Comparison of ENCODE assay signal across 11 cellular contexts in genomic region chr9:93126151-93126781, GRCh38. TPM values are rescaled to one million over a fixed set of nuclear protein-coding genes. Genes with fewer than 3 reads are reported as not detected.
DNase-seq lines count a peak whose midpoint lies in the region; ATAC-seq and TF ChIP-seq lines count a peak whose summit lies in the region.
"Had no signal": no experiment of that assay in that cellular context is flagged by ENCODE, and none has a peak within 500 bp of the region (broad histone marks: within the 10 kb centered on the region; RNA-seq: fewer than 3 reads in every experiment).

No MANE protein-coding gene starts in this region.

- H3K4me3 ChIP-seq in lower lobe of right lung (no peak overlapping the region), stomach smooth muscle (ENCODE audit: low read length in 2 of 2) (peak overlapping the region in 1 of 2 donors; percentile 54)

- H3K9ac ChIP-seq in stomach smooth muscle (ENCODE audit: low read length in 2 of 2), result no peak overlapping the region

- intact Hi-C loops in activated CD4-positive, alpha-beta T cell treated with anti-CD3 and anti-CD28 coated beads for 36 hours (cut with DNase I, micrococcal nuclease), result no loop called here
- intact Hi-C loops in lower lobe of right lung (cut with DNase I), result no loop called here

- H3K27ac Mint-ChIP-seq in activated CD4-positive, alpha-beta T cell treated with anti-CD3 and anti-CD28 coated beads for 36 hours, result peak overlapping the region; percentile 83
- peak overlapping the region; percentile 62 for H3K27ac Mint-ChIP-seq in activated naive CD4-positive, alpha-beta T cell treated with anti-CD3 and anti-CD28 coated beads, Interleukin-2, amount 50 U/mL, for 24 hours

- no peak for ATAC-seq in activated CD4-positive, alpha-beta T cell treated with anti-CD3 and anti-CD28 coated beads for 36 hours
- ATAC-seq in lower lobe of right lung, result no peak
- ATAC-seq in GM18868 (IDR thresholded peaks at IDR 0.05; ENCODE audit: unreplicated experiment), result no peak
- ATAC-seq in GM19023 (IDR thresholded peaks at IDR 0.05; ENCODE audit: unreplicated experiment), result no peak

- H3K27ac ChIP-seq in lower lobe of right lung (peak overlapping the region; percentile 67), stomach smooth muscle (ENCODE audit: low read length) (peak overlapping the region; percentile 84)

- no peaks in the 10 kb centered on the region for H3K27me3 Mint-ChIP-seq in activated CD4-positive, alpha-beta T cell treated with anti-CD3 and anti-CD28 coated beads for 36 hours
- H3K27me3 Mint-ChIP-seq in activated naive CD4-positive, alpha-beta T cell treated with anti-CD3 and anti-CD28 coated beads, Interleukin-2, amount 50 U/mL, for 24 hours, result no peaks in the 10 kb centered on the region

- no peak for TF ChIP-seq CTCF in lower lobe of right lung (IDR thresholded peaks at IDR 0.05)

- no peaks in the 10 kb centered on the region for H3K27me3 ChIP-seq in lower lobe of right lung (ENCODE audit: low read depth)
- no peaks in the 10 kb centered on the region for H3K27me3 ChIP-seq in stomach smooth muscle (ENCODE audit: control insufficient read depth in 1 of 2, insufficient read depth in 2 of 2, low read length in 2 of 2)

- CTCF ChIA-PET in activated CD4-positive, alpha-beta T cell treated with anti-CD3 and anti-CD28 coated beads for 36 hours (lab: Charles Lee), result interaction anchor here (0.6 to 1.3 kb wide), 6 partner anchors 9 to 165 kb away, joined by 3 to 6 read pairs (median 3); no protein-coding TSS in a partner anchor

- peaks cover 26% of the 10 kb centered on the region for H3K36me3 Mint-ChIP-seq in activated CD4-positive, alpha-beta T cell treated with anti-CD3 and anti-CD28 coated beads for 36 hours (ENCODE audit: low read depth)
- peaks cover 2% of the 10 kb centered on the region for H3K36me3 Mint-ChIP-seq in activated naive CD4-positive, alpha-beta T cell treated with anti-CD3 and anti-CD28 coated beads, Interleukin-2, amount 50 U/mL, for 24 hours

- H3K36me3 ChIP-seq in lower lobe of right lung (peaks cover 44% of the 10 kb centered on the region), stomach smooth muscle (ENCODE audit: control insufficient read depth in 2 of 2, insufficient read depth in 2 of 2, low read length in 2 of 2) (peaks cover 29 to 34% of the 10 kb centered on the region in 2 donors)

- H3K9me3 ChIP-seq in lower lobe of right lung, result no peaks in the 10 kb centered on the region
- H3K9me3 ChIP-seq in stomach smooth muscle (ENCODE audit: control insufficient read depth in 2 of 2, low read length in 2 of 2), result no peaks in the 10 kb centered on the region

- no peak for DNase-seq in activated CD4-positive, alpha-beta T cell treated with anti-CD3 and anti-CD28 coated beads for 36 hours
- DNase-seq in activated CD4-positive, alpha-beta T cell treated with anti-CD3 and anti-CD28 coated beads for 48 hours, result no peak
- DNase-seq in lower lobe of right lung (peak; percentile 47), HuH-7.5 (ENCODE audit: low spot score) (no peak)
- DNase-seq: ACHN; effector CD8-positive, alpha-beta T cell; Kasumi-1 had no signal

- POLR2A ChIA-PET in activated CD4-positive, alpha-beta T cell treated with anti-CD3 and anti-CD28 coated beads for 36 hours (lab: Charles Lee), result no interaction called here

- no peak overlapping the region for H3K4me3 Mint-ChIP-seq in activated CD4-positive, alpha-beta T cell treated with anti-CD3 and anti-CD28 coated beads for 36 hours
- peak overlapping the region; percentile 58 for H3K4me3 Mint-ChIP-seq in activated naive CD4-positive, alpha-beta T cell treated with anti-CD3 and anti-CD28 coated beads, Interleukin-2, amount 50 U/mL, for 24 hours

- no peaks in the 10 kb centered on the region for H3K9me3 Mint-ChIP-seq in activated CD4-positive, alpha-beta T cell treated with anti-CD3 and anti-CD28 coated beads for 36 hours (ENCODE audit: low read depth)
- no peaks in the 10 kb centered on the region for H3K9me3 Mint-ChIP-seq in activated naive CD4-positive, alpha-beta T cell treated with anti-CD3 and anti-CD28 coated beads, Interleukin-2, amount 50 U/mL, for 24 hours

- peaks cover 48% of the 10 kb centered on the region for H3K4me1 Mint-ChIP-seq in activated CD4-positive, alpha-beta T cell treated with anti-CD3 and anti-CD28 coated beads for 36 hours
- peaks cover 53% of the 10 kb centered on the region for H3K4me1 Mint-ChIP-seq in activated naive CD4-positive, alpha-beta T cell treated with anti-CD3 and anti-CD28 coated beads, Interleukin-2, amount 50 U/mL, for 24 hours

- peaks cover 53% of the 10 kb centered on the region for H3K4me1 ChIP-seq in lower lobe of right lung
- H3K4me1 ChIP-seq in stomach smooth muscle (ENCODE audit: control insufficient read depth, insufficient read depth, low read length), result peaks cover 63% of the 10 kb centered on the region

RNA-seq across cellular contexts. Expression of gene NINJ1, which starts 7.8 kb away (rescaled TPM):
- 100 to 1,000 TPM in 1 of 2 experiments, 10 to 100 TPM in 1; 77.4 to 108 TPM for total RNA-seq in activated CD4-positive, alpha-beta T cell treated with anti-CD3 and anti-CD28 coated beads for 36 hours
- 46.6 TPM for total RNA-seq in lower lobe of right lung

RNA-seq across cellular contexts. Expression of gene CARD19, which starts 30.2 kb away (rescaled TPM):
- 10 to 100 TPM; 39.6 to 44.4 TPM for total RNA-seq in activated CD4-positive, alpha-beta T cell treated with anti-CD3 and anti-CD28 coated beads for 36 hours
- 25.6 TPM for total RNA-seq in lower lobe of right lung

RNA-seq across cellular contexts. Expression of gene WNK2, which starts 57.7 kb away (rescaled TPM):
- 1 to 10 TPM; 3.3 to 4.6 TPM for total RNA-seq in activated CD4-positive, alpha-beta T cell treated with anti-CD3 and anti-CD28 coated beads for 36 hours
- 7.7 TPM for total RNA-seq in lower lobe of right lung
